ENCODE assay signal across 8 cellular contexts in genomic region chr6:118709859-118710350, GRCh38. TPM values are rescaled to one million over a fixed set of nuclear protein-coding genes. Genes with fewer than 3 reads are reported as not detected.
A peak's percentile ranks its signal among the peaks of the same experiment; 100 is the strongest.
DNase-seq lines count a peak whose midpoint lies in the region; ATAC-seq lines count a peak whose summit lies in the region.

No MANE protein-coding gene starts in this region.

- no peaks in the 10 kb centered on the region for H3K36me3 ChIP-seq in HUES64 (ENCODE audit: insufficient read depth, low read length)

- peaks cover 39 to 83% (median 66%) of the 10 kb centered on the region in 4 donors for H3K4me1 Mint-ChIP-seq in naive thymus-derived CD8-positive, alpha-beta T cell

- no peaks in the 10 kb centered on the region for H3K27me3 ChIP-seq in HUES64 (ENCODE audit: insufficient read depth, low read length)

- H3K9me3 Mint-ChIP-seq in naive thymus-derived CD8-positive, alpha-beta T cell: no peaks in the 10 kb centered on the region

- DNase-seq in DMS 273 treated with DMSO at 0.1 percent for 48 hours (lab: John Stamatoyannopoulos, UW): peak; percentile 86
- DNase-seq in activated CD4-positive, CD25-positive, alpha-beta regulatory T cell treated with anti-CD3 and anti-CD28 coated beads, Interleukin-2, amount 50 U/mL, for 72 hours: peak; percentile 57
- DNase-seq in dermis blood vessel endothelial cell: peak; percentile 62
- peak in 9 of 10 donors; percentile 35 to 89 (median 66) for DNase-seq in naive thymus-derived CD8-positive, alpha-beta T cell
- DNase-seq in stromal cell of bone marrow (ENCODE audit: low read depth): peak; percentile 27
- no peak for DNase-seq in NCI-H345 (lab: John Stamatoyannopoulos, UW)

- no peak overlapping the region for H3K27ac ChIP-seq in HUES64 (ENCODE audit: low read depth, low read length)

- H3K4me3 ChIP-seq in HUES64 (ENCODE audit: low read length): 0 out of 2 replicates have a peak overlapping the region, but pooled peaks have one; percentile 36

- peak overlapping the region; percentile 93 to 100 (median 98) for H3K27ac Mint-ChIP-seq in naive thymus-derived CD8-positive, alpha-beta T cell

- H3K9ac ChIP-seq in HUES64 (ENCODE audit: low read depth, low read length): no peak overlapping the region

- ATAC-seq in GM21390 (IDR thresholded peaks at IDR 0.05; ENCODE audit: unreplicated experiment): peak; percentile 91
- peak; percentile 88 to 93 for ATAC-seq in naive thymus-derived CD8-positive, alpha-beta T cell

- H3K9me3 ChIP-seq in HUES64 (ENCODE audit: insufficient read depth, low read depth, low read length): no peaks in the 10 kb centered on the region

- H3K4me3 Mint-ChIP-seq in naive thymus-derived CD8-positive, alpha-beta T cell: peak overlapping the region; percentile 95 to 99 (median 98)

- POLR2A ChIA-PET in naive thymus-derived CD8-positive, alpha-beta T cell (lab: Charles Lee): interaction anchor here (0.5 to 6.2 kb wide), 35 partner anchors 10 to 1226 kb away, joined by 3 to 107 read pairs (median 7); partner anchors contain the start of genes ASF1A and CEP85L

- H3K4me1 ChIP-seq in HUES64 (ENCODE audit: insufficient read depth, low read length): peaks cover 42% of the 10 kb centered on the region

- H3K27me3 Mint-ChIP-seq in naive thymus-derived CD8-positive, alpha-beta T cell: no peaks in the 10 kb centered on the region

- peaks cover 0 to 15% (median 0%) of the 10 kb centered on the region in 3 donors for H3K36me3 Mint-ChIP-seq in naive thymus-derived CD8-positive, alpha-beta T cell

- WGBS in HUES64: 52% methylated on average over 2 of the region's 3 CpGs

RNA-seq across cellular contexts. Expression of gene CEP85L, which starts 58.5 kb away (rescaled TPM):
- polyA plus RNA-seq in HUES64 (2013, experiment 1 of 2): 2.9 TPM
- polyA plus RNA-seq in HUES64 (2013, experiment 2 of 2): 5.2 TPM
- total RNA-seq in dermis blood vessel endothelial cell: 14.1 and 14.7 TPM in 2 replicates
- 10 to 100 TPM; 70.9 to 73.6 TPM for total RNA-seq in naive thymus-derived CD8-positive, alpha-beta T cell
- 10 to 100 TPM; 31.1 to 50.0 (median 47.5) TPM for polyA plus RNA-seq in naive thymus-derived CD8-positive, alpha-beta T cell
